ENCODE assay signal across 22 cellular contexts in the genomic region with DNA sequence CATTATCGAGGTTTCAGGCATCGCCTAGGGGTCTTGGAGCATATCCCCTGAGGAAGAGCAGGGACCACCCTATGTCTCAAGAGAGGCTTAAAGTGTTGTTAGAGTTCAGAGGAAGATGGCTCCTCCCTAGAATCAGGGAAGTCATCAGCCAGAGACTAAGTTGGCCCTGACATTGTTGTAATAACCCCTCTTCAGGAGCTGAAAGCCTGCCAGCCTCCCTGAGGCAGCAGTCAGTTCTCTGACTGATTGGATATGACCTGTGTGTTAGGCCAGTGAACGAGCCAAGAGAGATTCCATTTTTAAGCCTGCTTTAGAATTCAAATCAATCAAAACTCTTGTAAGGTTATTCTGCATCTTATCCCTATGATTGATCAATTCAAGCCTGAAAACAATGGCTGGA. TPM values are rescaled to one million over a fixed set of nuclear protein-coding genes. Genes with fewer than 3 reads are reported as not detected.
DNase-seq lines count a peak whose midpoint lies in the region; ATAC-seq and TF ChIP-seq lines count a peak whose summit lies in the region.
"Had no signal": no experiment of that assay in that cellular context is flagged by ENCODE, and none has a peak within 500 bp of the region (broad histone marks: within the 10 kb centered on the region; RNA-seq: fewer than 3 reads in every experiment).

No MANE protein-coding gene starts in this region.

- H3K27me3 Mint-ChIP-seq in brain (no peaks in the 10 kb centered on the region), neural progenitor cell (ENCODE audit: insufficient read depth, low read depth) (no peaks in the 10 kb centered on the region)
- H3K27me3 Mint-ChIP-seq: CD8-positive, alpha-beta memory T cell; IgD-negative memory B cell had no signal

- ATAC-seq in left ventricle myocardium superior: peak; percentile 52

- H4K20me1 ChIP-seq in neural progenitor cell (ENCODE audit: low read depth): no peaks in the 10 kb centered on the region
- H4K20me1 ChIP-seq: BLaER1 treated with 17β-estradiol and CSF1 and Interleukin-3, amounts not matched to agents 10 nM and 100 nM had no signal

- H3F3A ChIP-seq in neural progenitor cell (ENCODE audit: low read depth): no peaks in the 10 kb centered on the region

- peak overlapping the region in 3 of 5 experiments; percentile 27 to 81 (median 43) for H3K27ac Mint-ChIP-seq in brain
- peak overlapping the region; percentile 31 for H3K27ac Mint-ChIP-seq in neural progenitor cell
- H3K27ac Mint-ChIP-seq: CD8-positive, alpha-beta memory T cell; IgD-negative memory B cell had no signal

- no peak overlapping the region for H3K27ac ChIP-seq in right atrium auricular region
- H3K27ac ChIP-seq in neural progenitor cell: no peak overlapping the region
- H3K27ac ChIP-seq: BLaER1 treated with 17β-estradiol and CSF1 and Interleukin-3, amounts not matched to agents 10 nM and 100 nM; PC-9; RWPE1 had no signal

- peaks cover 0 to 6% of the 10 kb centered on the region in 2 donors for H3K4me1 ChIP-seq in right atrium auricular region
- peaks cover 10% of the 10 kb centered on the region for H3K4me1 ChIP-seq in neural progenitor cell
- H3K4me1 ChIP-seq: BLaER1 treated with 17β-estradiol and CSF1 and Interleukin-3, amounts not matched to agents 10 nM and 100 nM had no signal

- DNase-seq in left ventricle myocardium superior (no peak), right atrium auricular region (ENCODE audit: low spot score) (no peak), neural progenitor cell (ENCODE audit: low spot score) (no peak), DMS53 treated with DMSO at 0.1 percent for 48 hours (lab: John Stamatoyannopoulos, UW; ENCODE audit: unreplicated experiment) (no peak), SIG-M5 (lab: John Stamatoyannopoulos, UW) (no peak)
- DNase-seq in stimulated activated CD4-positive, alpha-beta T cell treated with anti-CD3 and anti-CD28 coated beads, Interleukin-4, amount 100 ng/mL, for 24 hours: no peak
- DNase-seq: CD8-positive, alpha-beta memory T cell; DMS53; HCEC 1CT; Kasumi-1; MG63; NCI-H1092; NCI-H1436 treated with DMSO at 0.1 percent for 48 hours; NCI-H2029; NCI-H2171 treated with DMSO at 0.1 percent for 48 hours; NCI-H510A treated with DMSO at 0.1 percent for 48 hours; PC-9 had no signal

- no peaks in the 10 kb centered on the region for H3K79me2 ChIP-seq in neural progenitor cell (ENCODE audit: low read depth)

- intact Hi-C loops in left ventricle myocardium superior (cut with micrococcal nuclease): no loop called here

- peaks cover 7 to 27% (median 22%) of the 10 kb centered on the region in 5 experiments for H3K9me3 Mint-ChIP-seq in brain
- H3K9me3 Mint-ChIP-seq in neural progenitor cell: peaks cover 15% of the 10 kb centered on the region

- H3K36me3 ChIP-seq in right atrium auricular region (no peaks in the 10 kb centered on the region), neural progenitor cell (no peaks in the 10 kb centered on the region)
- H3K36me3 ChIP-seq: BLaER1 treated with 17β-estradiol and CSF1 and Interleukin-3, amounts not matched to agents 10 nM and 100 nM; MG63 had no signal

- peaks cover 27% of the 10 kb centered on the region for H3K36me3 Mint-ChIP-seq in brain
- H3K36me3 Mint-ChIP-seq in neural progenitor cell: peaks cover 11% of the 10 kb centered on the region
- H3K36me3 Mint-ChIP-seq: CD8-positive, alpha-beta memory T cell; IgD-negative memory B cell had no signal

- H3K4me3 ChIP-seq in right atrium auricular region: no peak overlapping the region
- H3K4me3 ChIP-seq in neural progenitor cell: no peak overlapping the region
- H3K4me3 ChIP-seq: BLaER1 treated with 17β-estradiol and CSF1 and Interleukin-3, amounts not matched to agents 10 nM and 100 nM; MG63; PC-9 had no signal

- no peak overlapping the region for H3K9ac ChIP-seq in neural progenitor cell
- H3K9ac ChIP-seq: BLaER1 treated with 17β-estradiol and CSF1 and Interleukin-3, amounts not matched to agents 10 nM and 100 nM had no signal

- H3K4me2 ChIP-seq in neural progenitor cell: no peak overlapping the region
- H3K4me2 ChIP-seq: BLaER1 treated with 17β-estradiol and CSF1 and Interleukin-3, amounts not matched to agents 10 nM and 100 nM; PC-9 had no signal

- TF ChIP-seq CTCF in right atrium auricular region (IDR thresholded peaks at IDR 0.05): no peak
- TF ChIP-seq CTCF in brain (conservative IDR thresholded peaks at IDR 0.05): no peak
- no peak for TF ChIP-seq CTCF in neural progenitor cell (IDR thresholded peaks at IDR 0.05)

- H3K9me3 ChIP-seq in right atrium auricular region (no peaks in the 10 kb centered on the region), neural progenitor cell (ENCODE audit: low read depth) (no peaks in the 10 kb centered on the region)
- H3K9me3 ChIP-seq: BLaER1 treated with 17β-estradiol and CSF1 and Interleukin-3, amounts not matched to agents 10 nM and 100 nM; MG63 had no signal

- H3K4me3 Mint-ChIP-seq in brain (no peak overlapping the region), neural progenitor cell (no peak overlapping the region)
- H3K4me3 Mint-ChIP-seq: CD8-positive, alpha-beta memory T cell; IgD-negative memory B cell had no signal

- H3K4me1 Mint-ChIP-seq in brain: peaks cover 26% of the 10 kb centered on the region
- H3K4me1 Mint-ChIP-seq in neural progenitor cell: peaks cover 37% of the 10 kb centered on the region
- H3K4me1 Mint-ChIP-seq: CD8-positive, alpha-beta memory T cell; IgD-negative memory B cell had no signal

- H3K27me3 ChIP-seq in right atrium auricular region: no peaks in the 10 kb centered on the region
- no peaks in the 10 kb centered on the region for H3K27me3 ChIP-seq in neural progenitor cell
- H3K27me3 ChIP-seq: BLaER1 treated with 17β-estradiol and CSF1 and Interleukin-3, amounts not matched to agents 10 nM and 100 nM; MG63 had no signal

- H2AFZ ChIP-seq in neural progenitor cell (replicated peaks): no peak overlapping the region
- H2AFZ ChIP-seq: PC-9 had no signal

RNA-seq across cellular contexts. Expression of gene ARHGAP28, which starts 34.9 kb away (rescaled TPM):
- total RNA-seq in left ventricle myocardium superior (1.4 TPM), right atrium auricular region (1 to 10 TPM; 3.0 TPM), neural progenitor cell (ENCODE audit: low replicate concordance) (19.1 and 25.7 TPM in 2 replicates)
- 1.2 TPM for polyA plus RNA-seq in brain (ENCODE audit: insufficient read depth, low read depth, low replicate concordance)
- total RNA-seq: CD8-positive, alpha-beta memory T cell; HT-29; PC-9 had no signal
- polyA plus RNA-seq: CD8-positive, alpha-beta memory T cell; IgD-negative memory B cell had no signal
